ENCODE assay signal across 8 cellular contexts in genomic region chr3:4980229-4981159, GRCh38. TPM values are rescaled to one million over a fixed set of nuclear protein-coding genes. Genes with fewer than 3 reads are reported as not detected.
DNase-seq lines count a peak whose midpoint lies in the region; ATAC-seq, FAIRE-seq and TF ChIP-seq lines count a peak whose summit lies in the region.

No MANE protein-coding gene starts in this region.

- peak; percentile 9 for ATAC-seq in HG03460 (IDR thresholded peaks at IDR 0.05; ENCODE audit: unreplicated experiment)
- no peak for ATAC-seq in GM19328 (IDR thresholded peaks at IDR 0.05; ENCODE audit: unreplicated experiment)

- peak; percentile 84 for FAIRE-seq in GM12892 (lab: Jason Lieb, UNC)

- peak overlapping the region; percentile 98 for H3K27ac ChIP-seq in epithelial cell of prostate

- no peak; the same call in none of the 2 replicates for TF ChIP-seq POLR2A in GM12892 (IDR thresholded peaks at IDR 0.05; ENCODE audit: low read depth, low read length)

- no peak for DNase-seq in GM12892 (ENCODE audit: insufficient read length)
- DNase-seq in OCI-M1 (lab: John Stamatoyannopoulos, UW), result peak; percentile 99
- DNase-seq in activated T-cell treated with anti-CD3 and anti-CD28 coated beads for 48 hours (ENCODE audit: low read depth), result peak; percentile 92
- no peak for DNase-seq in epithelial cell of prostate (ENCODE audit: low read depth, low spot score)
- DNase-seq in mucosa of gallbladder (ENCODE audit: low spot score), result peak; percentile 94
- peak; percentile 80 to 84 for DNase-seq in stimulated activated CD8-positive, alpha-beta memory T cell treated with anti-CD3 and anti-CD28 coated beads, Interleukin-4, amount 100 ng/mL, for 1 hour (ENCODE audit: low read depth in 2 of 2, low spot score in 1 of 2)

RNA-seq across cellular contexts. Expression of gene BHLHE40, which starts 1.3 kb away (rescaled TPM):
- polyA plus RNA-seq in GM12892 (2012; ENCODE audit: missing spikeins), result 117 TPM
- total RNA-seq in mucosa of gallbladder, result 56.5 TPM

Comparison
In these comparisons a context has a peak if more than half of its experiments do, and no peak if none do; other contexts are left out.
1. DNase-seq: peak in OCI-M1 (single experiment), activated T-cell treated with anti-CD3 and anti-CD28 coated beads for 48 hours (single experiment), mucosa of gallbladder (single experiment) and stimulated activated CD8-positive, alpha-beta memory T cell treated with anti-CD3 and anti-CD28 coated beads, Interleukin-4, amount 100 ng/mL, for 1 hour (2 of 2); none in GM12892 (single experiment) and epithelial cell of prostate (single experiment).